8 cellular contexts compared by ENCODE assay signal in genomic region chrX:119574394-119575266, GRCh38. TPM values are rescaled to one million over a fixed set of nuclear protein-coding genes. Genes with fewer than 3 reads are reported as not detected.
A peak's percentile ranks its signal among the peaks of the same experiment; 100 is the strongest.
DNase-seq lines count a peak whose midpoint lies in the region; ATAC-seq, FAIRE-seq and TF ChIP-seq lines count a peak whose summit lies in the region.

UBE2A (plus strand) TSS chrX:119574563; CDS start chrX:119574712, 149 bp downstream.

- H4K91ac ChIP-seq in IMR-90 (ENCODE audit: insufficient read depth, low read depth, low read length), result no peak within 1 kb of the TSS

- peak within 1 kb of the TSS; percentile 33 for H3K18ac ChIP-seq in IMR-90 (ENCODE audit: low read depth, low read length)

- peaks cover 9 to 10% of the 10 kb centered on the region in 2 experiments for H3K79me1 ChIP-seq in IMR-90 (ENCODE audit: low read depth in 1 of 2, low read length in 2 of 2)

- H2AK9ac ChIP-seq in IMR-90 (replicated peaks; ENCODE audit: low read depth, low read length, poor library complexity), result peak within 1 kb of the TSS; percentile 82

- H2BK120ac ChIP-seq in IMR-90 (ENCODE audit: low read depth, low read length), result peak within 1 kb of the TSS; percentile 34; the same call in 1 of the 2 replicates

- H3K4me3 ChIP-seq in IMR-90 (ENCODE audit: insufficient read depth, low read depth, low read length), result peak within 1 kb of the TSS; percentile 97
- H3K4me3 ChIP-seq in OCI-LY3 (ENCODE audit: low read length), result peak within 1 kb of the TSS; percentile 90
- H3K4me3 ChIP-seq in endothelial cell of umbilical vein (replicated peaks in 1 of 3; ENCODE audit: insufficient read depth in 1 of 3, low read depth in 1 of 3, low read length in 3 of 3), result peak within 1 kb of the TSS; percentile 75 to 85 (median 85)

- H2AK5ac ChIP-seq in IMR-90 (ENCODE audit: low read depth, low read length), result no peak within 1 kb of the TSS

- in situ Hi-C loops in IMR-90 (cut with MboI; ENCODE audit: low sequenced_read_pairs), result no loop called here

- FAIRE-seq in endothelial cell of umbilical vein (lab: Jason Lieb, UNC), result peak; percentile 84

- peaks cover 2% of the 10 kb centered on the region for H3K4me1 ChIP-seq in IMR-90 (ENCODE audit: control insufficient read depth, insufficient read depth, low read length)
- H3K4me1 ChIP-seq in OCI-LY3 (ENCODE audit: low read length), result peaks cover 33% of the 10 kb centered on the region
- H3K4me1 ChIP-seq in endothelial cell of umbilical vein (ENCODE audit: control insufficient read depth, extremely low read depth, insufficient read depth, low read length), result peaks cover 10% of the 10 kb centered on the region

- TF ChIP-seq RAD21 in IMR-90 (IDR thresholded peaks at IDR 0.05; ENCODE audit: low read length), result peak; percentile 30; the same call in 1 of the 2 replicates

- no peaks in the 10 kb centered on the region for H3K36me3 ChIP-seq in IMR-90 (ENCODE audit: control insufficient read depth, insufficient read depth, low read length)
- H3K36me3 ChIP-seq in OCI-LY3 (replicated peaks; ENCODE audit: low read depth, low read length), result peaks cover 4% of the 10 kb centered on the region
- H3K36me3 ChIP-seq in endothelial cell of umbilical vein (ENCODE audit: control insufficient read depth in 2 of 2, extremely low read depth in 1 of 2, insufficient read depth in 2 of 2, low read length in 2 of 2), result no peaks in the 10 kb centered on the region

- peak within 1 kb of the TSS; percentile 65 for H2BK5ac ChIP-seq in IMR-90 (ENCODE audit: low read depth, low read length, poor library complexity, severe bottlenecking)

- H3K23ac ChIP-seq in IMR-90 (ENCODE audit: low read depth, low read length), result peak within 1 kb of the TSS; percentile 31; the same call in 1 of the 2 replicates

- H2BK15ac ChIP-seq in IMR-90 (ENCODE audit: low read depth, low read length), result no peak within 1 kb of the TSS

- BruUV-seq in IMR-90 (replicated peaks; lab: Mats Ljungman, UMichigan), result no TSS peak
- BruUV-seq in endothelial cell of umbilical vein (replicated peaks; lab: Mats Ljungman, UMichigan), result no TSS peak

- peak within 1 kb of the TSS; percentile 99 for H3K4me2 ChIP-seq in IMR-90 (ENCODE audit: low read depth, low read length)
- H3K4me2 ChIP-seq in OCI-LY3 (ENCODE audit: low read length), result peak within 1 kb of the TSS; percentile 83
- peak within 1 kb of the TSS; percentile 84 for H3K4me2 ChIP-seq in endothelial cell of umbilical vein (ENCODE audit: insufficient read depth, low read length)

- H4K20me1 ChIP-seq in IMR-90 (ENCODE audit: insufficient read depth, low read length), result no peaks in the 10 kb centered on the region
- peaks cover 9% of the 10 kb centered on the region for H4K20me1 ChIP-seq in OCI-LY3 (ENCODE audit: insufficient read depth, low read length)
- H4K20me1 ChIP-seq in endothelial cell of umbilical vein (replicated peaks; ENCODE audit: control insufficient read depth, extremely low read depth, insufficient read depth, low read length), result no peaks in the 10 kb centered on the region

- H3K9me1 ChIP-seq in IMR-90 (ENCODE audit: insufficient read depth, low read length) (no peaks in the 10 kb centered on the region), endothelial cell of umbilical vein (replicated peaks; ENCODE audit: control insufficient read depth, extremely low read depth, insufficient read depth, low read length) (no peaks in the 10 kb centered on the region)

- ATAC-seq in GM21528 (IDR thresholded peaks at IDR 0.05; ENCODE audit: low FRiP score, unreplicated experiment) (peak; percentile 76), IMR-90 (ENCODE audit: low read depth) (peak; percentile 95)

- DNase-seq in DMS114 treated with DMSO at 0.1 percent for 48 hours (lab: John Stamatoyannopoulos, UW; ENCODE audit: unreplicated experiment) (peak; percentile 48), IMR-90 (peak; percentile 87), endothelial cell of umbilical vein (ENCODE audit: low read depth, low spot score) (peak; percentile 90), midbrain (lab: John Stamatoyannopoulos, UW) (peak; percentile 83)
- peak; percentile 89 for DNase-seq in activated CD8-positive, alpha-beta memory T cell treated with anti-CD3 and anti-CD28 coated beads, Interleukin-2, amount 50 U/mL, for 48 hours
- peak; percentile 77 to 83 for DNase-seq in stimulated activated CD8-positive, alpha-beta memory T cell treated with anti-CD3 and anti-CD28 coated beads, Interleukin-2, amount 100 ng/mL, for 1 hour (ENCODE audit: low read depth in 2 of 2)

- WGBS in IMR-90 (ENCODE audit: extremely low coverage in 2 of 2, insufficient read length in 1 of 2), 2 experiments, result 30% methylated on average over 20 of the region's 86 CpGs; no CpG with 5 or more reads in 1 of the 2 experiments

- TF ChIP-seq POLR2A in IMR-90 (IDR thresholded peaks at IDR 0.05; ENCODE audit: low read depth, low read length) (peak; percentile 96), endothelial cell of umbilical vein (IDR thresholded peaks at IDR 0.05; ENCODE audit: low read depth, low read length) (peak; percentile 82)

- H2BK20ac ChIP-seq in IMR-90 (ENCODE audit: low read depth, low read length), result no peak within 1 kb of the TSS

- H3K9ac ChIP-seq in IMR-90 (ENCODE audit: low read depth, low read length), result peak within 1 kb of the TSS; percentile 97
- peak within 1 kb of the TSS; percentile 88 for H3K9ac ChIP-seq in OCI-LY3 (ENCODE audit: low read length)
- H3K9ac ChIP-seq in endothelial cell of umbilical vein (replicated peaks; ENCODE audit: extremely low read depth, insufficient read depth, low read length), result peak within 1 kb of the TSS; percentile 88

- H3K27me3 ChIP-seq in IMR-90 (ENCODE audit: control insufficient read depth, insufficient read depth, low read length) (no peaks in the 10 kb centered on the region), OCI-LY3 (ENCODE audit: low read depth, low read length) (no peaks in the 10 kb centered on the region), endothelial cell of umbilical vein (ENCODE audit: control insufficient read depth in 2 of 2, insufficient read depth in 2 of 2, low read length in 2 of 2) (no peaks in the 10 kb centered on the region)

- dilution Hi-C loops in IMR-90 (cut with HindIII; ENCODE audit: low sequenced_read_pairs, unreplicated experiment) (no loop called here), endothelial cell of umbilical vein (cut with MboI; ENCODE audit: extremely low pct_ligation_motif_present, low sequenced_read_pairs) (no loop called here)

- peak within 1 kb of the TSS; percentile 69 for H3K4ac ChIP-seq in IMR-90 (ENCODE audit: low read depth, low read length)

- H3K27ac ChIP-seq in IMR-90 (ENCODE audit: insufficient read depth, low read length) (peak within 1 kb of the TSS; percentile 87), OCI-LY3 (ENCODE audit: low read length) (peak within 1 kb of the TSS; percentile 69), endothelial cell of umbilical vein (ENCODE audit: insufficient read depth, low read depth, low read length) (peak within 1 kb of the TSS; percentile 71)

- peak; percentile 38 for TF ChIP-seq CTCF in IMR-90 (conservative IDR thresholded peaks at IDR 0.05; ENCODE audit: low read depth, low read length)
- peak; percentile 24 for TF ChIP-seq CTCF in OCI-LY3 (IDR thresholded peaks at IDR 0.05; ENCODE audit: low read depth, low read length)
- no peak for TF ChIP-seq CTCF in endothelial cell of umbilical vein (IDR thresholded peaks at IDR 0.05; ENCODE audit: extremely low read depth in 1 of 2, insufficient read depth in 1 of 2, low read depth in 1 of 2, low read length in 2 of 2)

- H4K8ac ChIP-seq in IMR-90 (ENCODE audit: low read depth in 2 of 2, low read length in 2 of 2), result peak within 1 kb of the TSS; percentile 70 to 86

- CTCF ChIA-PET in IMR-90 (lab: Yijun Ruan, JAX), result interaction anchor here (0.6 kb wide), 2 partner anchors 11 to 46 kb away, joined by 3 to 7 read pairs; no protein-coding TSS in a partner anchor
- CTCF ChIA-PET in endothelial cell of umbilical vein (lab: Charles Lee), result interaction anchor here (1.0 to 1.5 kb wide), 4 partner anchors 10 to 62 kb away, joined by 3 to 9 read pairs (median 4); partner anchors contain the start of gene STEEP1

- H3K79me2 ChIP-seq in OCI-LY3 (ENCODE audit: low read length) (peaks cover 23% of the 10 kb centered on the region), endothelial cell of umbilical vein (ENCODE audit: control insufficient read depth, insufficient read depth, low read length) (peaks cover 10% of the 10 kb centered on the region)

- peak within 1 kb of the TSS; percentile 76; the same call in 1 of the 2 replicates for H3K14ac ChIP-seq in IMR-90 (replicated peaks; ENCODE audit: low read depth, low read length)

- H4K5ac ChIP-seq in IMR-90 (ENCODE audit: low read depth, low read length), result peak within 1 kb of the TSS; percentile 44

- H3K56ac ChIP-seq in IMR-90 (ENCODE audit: extremely low read depth, insufficient read depth, low read length), result peak within 1 kb of the TSS; percentile 55; the same call in 1 of the 2 replicates

- H3K9me3 ChIP-seq in IMR-90 (ENCODE audit: control insufficient read depth, insufficient read depth, low read length) (no peaks in the 10 kb centered on the region), OCI-LY3 (ENCODE audit: insufficient read depth, low read length) (no peaks in the 10 kb centered on the region), endothelial cell of umbilical vein (replicated peaks; ENCODE audit: control insufficient read depth, insufficient read depth, low read length) (no peaks in the 10 kb centered on the region)

- intact Hi-C loops in IMR-90 (cut with micrococcal nuclease) (loop anchor here (1.0 kb wide), 1 partner anchor 58 kb away; no protein-coding TSS in a partner anchor), endothelial cell of umbilical vein (cut with micrococcal nuclease) (loop anchor here (1.0 to 5.0 kb wide), 6 partner anchors 9 to 727 kb away; partner anchors contain the start of genes NKRF, RPL39 and STEEP1)

- H2AFZ ChIP-seq in IMR-90 (replicated peaks; ENCODE audit: low read length, poor library complexity) (peak within 1 kb of the TSS; percentile 71), OCI-LY3 (ENCODE audit: low read depth, low read length) (peak within 1 kb of the TSS; percentile 100), endothelial cell of umbilical vein (ENCODE audit: low read depth, low read length) (peak within 1 kb of the TSS; percentile 66)

- POLR2A ChIA-PET in IMR-90 (lab: Charles Lee; ENCODE audit: unreplicated experiment), result interaction anchor here (0.6 kb wide), 1 partner anchor 212 kb away, joined by 4 read pairs; no protein-coding TSS in a partner anchor
- POLR2A ChIA-PET in endothelial cell of umbilical vein (lab: Charles Lee), result interaction anchor here (0.8 to 1.9 kb wide), 4 partner anchors 9 to 31 kb away, joined by 3 to 9 read pairs (median 5); partner anchors contain the start of gene STEEP1

RNA-seq across cellular contexts. Expression of gene UBE2A, which starts in this region (rescaled TPM):
- total RNA-seq in IMR-90 (2012; rRNA removed) (12.9 and 20.3 TPM in 2 replicates), endothelial cell of umbilical vein (66.1 and 66.9 TPM in 2 replicates)
- polyA plus RNA-seq in IMR-90 (2012; rRNA removed) (42.9 and 50.5 TPM in 2 replicates), endothelial cell of umbilical vein (32.9 and 40.7 TPM in 2 replicates)
- polyA plus RNA-seq in IMR-90 (2012; cell fraction: cytosol; rRNA removed), result 60.8 and 68.7 TPM in 2 replicates
- polyA plus RNA-seq in IMR-90 (2012; cell fraction: nucleus; rRNA removed; ENCODE audit: low replicate concordance), result 23.6 and 57.4 TPM in 2 replicates
- polyA plus RNA-seq in endothelial cell of umbilical vein (2011; cell fraction: cytosol; rRNA removed), result 43.1 and 49.3 TPM in 2 replicates
- 49.4 and 56.9 TPM in 2 replicates for polyA plus RNA-seq in endothelial cell of umbilical vein (2011; cell fraction: nucleus; rRNA removed)
- polyA plus RNA-seq in endothelial cell of umbilical vein (2012), result 75.5 and 88.4 TPM in 2 replicates
- 19.1 and 22.4 TPM in 2 replicates for polyA minus RNA-seq in endothelial cell of umbilical vein
- polyA minus RNA-seq in endothelial cell of umbilical vein (2011; cell fraction: cytosol; rRNA and poly(A)+ RNA removed), result 48.7 TPM
- 20.1 and 26.3 TPM in 2 replicates for polyA minus RNA-seq in endothelial cell of umbilical vein (2011; cell fraction: nucleus; rRNA and poly(A)+ RNA removed)

Comparison
In these comparisons a context has a peak if more than half of its experiments do, and no peak if none do; other contexts are left out.
1. Peak in every context shown above with its lines: DNase-seq, ATAC-seq, H3K4me3 ChIP-seq and H3K27ac ChIP-seq.
2. CTCF ChIP-seq: peak in IMR-90 (single experiment) and OCI-LY3 (single experiment); none in endothelial cell of umbilical vein (0 of 2).